In genomic region chr6:2630891-2631458, GRCh38 we compare ENCODE assay signal across 11 cellular contexts.
DNase-seq lines count a peak whose midpoint lies in the region; ATAC-seq and TF ChIP-seq lines count a peak whose summit lies in the region.
"Had no signal": no experiment of that assay in that cellular context is flagged by ENCODE, and none has a peak within 500 bp of the region (broad histone marks: within the 10 kb centered on the region; RNA-seq: fewer than 3 reads in every experiment).

No MANE protein-coding gene starts in this region.

- in situ Hi-C loops in astrocyte of the spinal cord (cut with HindIII; ENCODE audit: low sequenced_read_pairs): no loop called here

- ATAC-seq in foreskin keratinocyte: peak; percentile 36
- ATAC-seq in HG03432 (IDR thresholded peaks at IDR 0.05; ENCODE audit: unreplicated experiment): no peak

- no peak overlapping the region for H3K4me3 ChIP-seq in astrocyte of the spinal cord (ENCODE audit: low read depth, low read length)
- H3K4me3 ChIP-seq: Peyer's patch had no signal

- peak; percentile 64 for DNase-seq in LHCN-M2 (ENCODE audit: low read depth)
- DNase-seq in astrocyte of the spinal cord (ENCODE audit: low read depth, low spot score): peak; percentile 97
- DNase-seq in foreskin keratinocyte: peak in 1 of 2 donors; percentile 45
- no peak for DNase-seq in type B pancreatic cell (ENCODE audit: extremely low spot score, unreplicated experiment)
- DNase-seq in activated T-cell treated with anti-CD3 and anti-CD28 coated beads, Interleukin-2, amount 50 U/mL, for 24 hours: no peak
- no peak for DNase-seq in NCI-H1417 (lab: John Stamatoyannopoulos, UW)
- DNase-seq: erythroblast; NCI-H2171 treated with DMSO at 0.1 percent for 48 hours; Peyer's patch; stimulated activated CD4-positive, alpha-beta T cell treated with anti-CD3 and anti-CD28 coated beads, Interleukin-4, amount 100 ng/mL, for 4 hours had no signal

- peaks cover 8% of the 10 kb centered on the region for H3K4me1 ChIP-seq in foreskin keratinocyte

- H3K27ac Mint-ChIP-seq in type B pancreatic cell: peak overlapping the region; percentile 70
- H3K27ac Mint-ChIP-seq in activated T-cell treated with anti-CD3 and anti-CD28 coated beads, Interleukin-2, amount 50 U/mL, for 24 hours: no peak overlapping the region

- peaks cover 4% of the 10 kb centered on the region for H3K36me3 Mint-ChIP-seq in type B pancreatic cell
- no peaks in the 10 kb centered on the region for H3K36me3 Mint-ChIP-seq in activated T-cell treated with anti-CD3 and anti-CD28 coated beads, Interleukin-2, amount 50 U/mL, for 24 hours (ENCODE audit: low read depth)

- peak overlapping the region; percentile 75 for H3K27ac ChIP-seq in foreskin keratinocyte
- H3K27ac ChIP-seq: Peyer's patch had no signal

- no peak overlapping the region for H3K4me3 Mint-ChIP-seq in type B pancreatic cell
- no peak overlapping the region for H3K4me3 Mint-ChIP-seq in activated T-cell treated with anti-CD3 and anti-CD28 coated beads, Interleukin-2, amount 50 U/mL, for 24 hours

- no peaks in the 10 kb centered on the region for H3K27me3 Mint-ChIP-seq in type B pancreatic cell
- peaks cover 13% of the 10 kb centered on the region for H3K27me3 Mint-ChIP-seq in activated T-cell treated with anti-CD3 and anti-CD28 coated beads, Interleukin-2, amount 50 U/mL, for 24 hours

- H3K27me3 ChIP-seq in foreskin keratinocyte: no peaks in the 10 kb centered on the region
- H3K27me3 ChIP-seq: Peyer's patch had no signal

- H3K4me1 Mint-ChIP-seq in type B pancreatic cell (ENCODE audit: unreplicated experiment): peaks cover 54% of the 10 kb centered on the region
- H3K4me1 Mint-ChIP-seq in activated T-cell treated with anti-CD3 and anti-CD28 coated beads, Interleukin-2, amount 50 U/mL, for 24 hours (ENCODE audit: low read depth): peaks cover 7% of the 10 kb centered on the region

- peaks cover 3% of the 10 kb centered on the region for H3K9me3 Mint-ChIP-seq in type B pancreatic cell
- H3K9me3 Mint-ChIP-seq in activated T-cell treated with anti-CD3 and anti-CD28 coated beads, Interleukin-2, amount 50 U/mL, for 24 hours: no peaks in the 10 kb centered on the region

- TF ChIP-seq CTCF in astrocyte of the spinal cord (IDR thresholded peaks at IDR 0.05; ENCODE audit: low read depth, low read length) (no peak), foreskin keratinocyte (conservative IDR thresholded peaks at IDR 0.05) (no peak), type B pancreatic cell (conservative IDR thresholded peaks at IDR 0.05) (no peak)

Comparison
In these comparisons a context has a peak if more than half of its experiments do, and no peak if none do; other contexts are left out.
1. DNase-seq: peak in LHCN-M2 (single experiment) and astrocyte of the spinal cord (single experiment); none in type B pancreatic cell (single experiment), activated T-cell treated with anti-CD3 and anti-CD28 coated beads, Interleukin-2, amount 50 U/mL, for 24 hours (single experiment) and NCI-H1417 (0 of 3).